ENCODE assay signal across 8 cellular contexts in the genomic region with DNA sequence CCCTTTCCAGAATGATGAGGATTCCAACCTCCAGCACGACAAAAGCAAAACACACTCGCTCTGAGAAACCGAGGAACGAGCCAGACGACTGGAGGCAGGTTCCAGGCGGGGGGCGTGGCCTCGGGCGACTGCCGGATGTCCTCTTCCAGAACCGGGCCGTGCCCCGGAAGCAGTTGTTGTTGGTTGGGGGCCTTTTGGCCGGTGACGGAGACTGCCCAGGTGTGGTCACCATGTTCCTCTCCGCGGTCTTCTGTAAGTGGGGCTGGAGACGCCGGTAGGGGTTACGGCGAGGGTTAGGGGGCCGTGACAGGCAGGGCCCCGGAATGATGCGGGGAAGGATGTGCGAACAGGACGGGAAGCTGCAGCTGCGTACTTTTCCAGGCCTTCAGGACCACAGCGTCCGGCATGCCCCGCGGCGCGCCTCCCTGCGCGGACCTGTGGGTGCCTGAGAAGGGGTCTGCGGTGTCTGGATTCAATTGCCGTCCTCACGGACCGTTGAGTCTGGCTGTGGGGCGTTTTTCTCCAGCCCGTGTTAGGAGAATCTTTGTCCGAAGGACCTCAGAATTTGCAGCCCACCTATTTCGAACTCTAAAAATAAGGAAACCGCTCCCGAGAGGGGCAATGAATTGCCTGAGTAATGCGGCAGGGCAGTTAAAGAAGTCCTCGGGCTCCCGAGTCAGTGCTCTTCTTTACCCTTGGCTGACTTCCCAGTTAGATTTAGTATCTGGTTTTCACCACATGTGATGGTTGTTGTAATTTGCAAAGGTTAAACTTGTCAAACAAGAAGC. TPM values are rescaled to one million over a fixed set of nuclear protein-coding genes. Genes with fewer than 3 reads are reported as not detected.
DNase-seq lines count a peak whose midpoint lies in the region; ATAC-seq and TF ChIP-seq lines count a peak whose summit lies in the region.

A gene (plus strand): TSS at position 172 of the 788 bp plus-strand sequence. CDS start 59 bp downstream, at position 231.

- H2AK5ac ChIP-seq in mesendoderm (ENCODE audit: low read length): no peak within 1 kb of the TSS

- TF ChIP-seq CTCF in endodermal cell (conservative IDR thresholded peaks at IDR 0.05): no peak

- peak within 1 kb of the TSS; percentile 82 for H3K4me3 ChIP-seq in NT2/D1 (ENCODE audit: insufficient read length, low read depth)
- H3K4me3 ChIP-seq in endodermal cell (ENCODE audit: low read length): peak within 1 kb of the TSS; percentile 100
- H3K4me3 ChIP-seq in mesendoderm (ENCODE audit: low read length): peak within 1 kb of the TSS; percentile 90

- H3K4me3 Mint-ChIP-seq in activated CD8-positive, alpha-beta memory T cell treated with anti-CD3 and anti-CD28 coated beads, Interleukin-2, amount 10 ng/mL, durations not matched to agents 7 days and 5 days: peak within 1 kb of the TSS; percentile 100
- H3K4me3 Mint-ChIP-seq in endodermal cell: peak within 1 kb of the TSS; percentile 99

- H3K36me3 ChIP-seq in NT2/D1 (ENCODE audit: insufficient read depth, insufficient read length, low read length): peaks cover 28% of the 10 kb centered on the region
- peaks cover 28% of the 10 kb centered on the region for H3K36me3 ChIP-seq in endodermal cell (ENCODE audit: control insufficient read depth, insufficient read depth, low read length)
- no peaks in the 10 kb centered on the region for H3K36me3 ChIP-seq in mesendoderm (ENCODE audit: control insufficient read depth, insufficient read depth, low read length)

- no peaks in the 10 kb centered on the region for H3K4me1 ChIP-seq in NT2/D1 (ENCODE audit: insufficient read depth, insufficient read length)
- H3K4me1 ChIP-seq in endodermal cell (ENCODE audit: control insufficient read depth, insufficient read depth, low read length): peaks cover 7% of the 10 kb centered on the region
- peaks cover 3% of the 10 kb centered on the region for H3K4me1 ChIP-seq in mesendoderm (ENCODE audit: control insufficient read depth, low read depth, low read length)

- H3K27ac Mint-ChIP-seq in activated CD8-positive, alpha-beta memory T cell treated with anti-CD3 and anti-CD28 coated beads, Interleukin-2, amount 10 ng/mL, durations not matched to agents 7 days and 5 days: peak within 1 kb of the TSS; percentile 99
- H3K27ac Mint-ChIP-seq in endodermal cell: peak within 1 kb of the TSS; percentile 99

- H3K79me1 ChIP-seq in mesendoderm (ENCODE audit: low read length): peaks cover 9% of the 10 kb centered on the region

- H2BK5ac ChIP-seq in mesendoderm (ENCODE audit: low read length): peak within 1 kb of the TSS; percentile 95

- CTCF ChIA-PET in activated CD8-positive, alpha-beta memory T cell treated with anti-CD3 and anti-CD28 coated beads, Interleukin-2, amount 10 ng/mL, durations not matched to agents 7 days and 5 days (lab: Charles Lee): interaction anchor here (1.0 to 1.9 kb wide), 2 partner anchors 17 to 114 kb away, joined by 4 to 5 read pairs; no protein-coding TSS in a partner anchor

- peaks cover 29% of the 10 kb centered on the region for H3K36me3 Mint-ChIP-seq in activated CD8-positive, alpha-beta memory T cell treated with anti-CD3 and anti-CD28 coated beads, Interleukin-2, amount 10 ng/mL, durations not matched to agents 7 days and 5 days
- peaks cover 25% of the 10 kb centered on the region for H3K36me3 Mint-ChIP-seq in endodermal cell (ENCODE audit: low read depth)

- no peaks in the 10 kb centered on the region for H3K27me3 ChIP-seq in NT2/D1 (ENCODE audit: insufficient read depth, insufficient read length)
- H3K27me3 ChIP-seq in endodermal cell (ENCODE audit: control insufficient read depth, insufficient read depth, low read length, poor library complexity, severe bottlenecking): peaks cover 8% of the 10 kb centered on the region
- no peaks in the 10 kb centered on the region for H3K27me3 ChIP-seq in mesendoderm (ENCODE audit: insufficient read depth, low read length, poor library complexity)

- peak within 1 kb of the TSS; percentile 51 for H3K23ac ChIP-seq in mesendoderm (ENCODE audit: low read length)

- peak within 1 kb of the TSS; percentile 24 for H3K18ac ChIP-seq in mesendoderm (ENCODE audit: low read length)

- no peak within 1 kb of the TSS for H4K5ac ChIP-seq in mesendoderm (ENCODE audit: low read length)

- peak within 1 kb of the TSS; percentile 75 for H3K4ac ChIP-seq in mesendoderm (ENCODE audit: low read depth, low read length)

- no peaks in the 10 kb centered on the region for H3K9me3 ChIP-seq in NT2/D1 (ENCODE audit: insufficient read depth, low read length)
- H3K9me3 ChIP-seq in endodermal cell (ENCODE audit: control insufficient read depth, low read length): no peaks in the 10 kb centered on the region

- peak; percentile 93 for DNase-seq in COLO829 (ENCODE audit: low spot score)
- DNase-seq in HUDEP-2 (lab: John Stamatoyannopoulos, UW; ENCODE audit: unreplicated experiment in 76 of 76): peak in 75 of 76 experiments; percentile 40 to 91 (median 81)
- DNase-seq in NT2/D1 (ENCODE audit: low read depth, low spot score): peak; percentile 89
- DNase-seq in activated CD8-positive, alpha-beta memory T cell treated with anti-CD3 and anti-CD28 coated beads, Interleukin-2, amount 10 ng/mL, durations not matched to agents 7 days and 5 days: peak; percentile 95
- DNase-seq in endodermal cell: peak; percentile 97
- DNase-seq in mesendoderm: peak; percentile 96
- DNase-seq in stimulated activated CD8-positive, alpha-beta memory T cell treated with anti-CD3 and anti-CD28 coated beads, Interleukin-15, amount 100 ng/mL, for 24 hours (ENCODE audit: low read depth): peak; percentile 91

- H3K27ac ChIP-seq in endodermal cell (ENCODE audit: low read depth, low read length) (peak within 1 kb of the TSS; percentile 29), mesendoderm (ENCODE audit: low read depth, low read length) (peak within 1 kb of the TSS; percentile 64)

- H2BK120ac ChIP-seq in mesendoderm (ENCODE audit: low read depth, low read length): no peak within 1 kb of the TSS

- peak; percentile 96 for ATAC-seq in GM21367 (IDR thresholded peaks at IDR 0.05; ENCODE audit: unreplicated experiment)
- peak; percentile 98 for ATAC-seq in activated CD8-positive, alpha-beta memory T cell treated with anti-CD3 and anti-CD28 coated beads, Interleukin-2, amount 10 ng/mL, durations not matched to agents 7 days and 5 days

- peak within 1 kb of the TSS; percentile 86 for H3K9ac ChIP-seq in NT2/D1 (ENCODE audit: insufficient read length, low read depth)
- H3K9ac ChIP-seq in endodermal cell (ENCODE audit: extremely low read depth, low read length, poor library complexity, severe bottlenecking): peak within 1 kb of the TSS; percentile 72
- peak within 1 kb of the TSS; percentile 95 for H3K9ac ChIP-seq in mesendoderm (ENCODE audit: low read length)

- H3K27me3 Mint-ChIP-seq in activated CD8-positive, alpha-beta memory T cell treated with anti-CD3 and anti-CD28 coated beads, Interleukin-2, amount 10 ng/mL, durations not matched to agents 7 days and 5 days: peaks cover 2% of the 10 kb centered on the region
- H3K27me3 Mint-ChIP-seq in endodermal cell (ENCODE audit: insufficient read depth): peaks cover 17% of the 10 kb centered on the region

- WGBS in endodermal cell (ENCODE audit: insufficient coverage in 1 of 2, insufficient read length in 1 of 2), 2 experiments: 0 to 1% methylated on average over 25 to 48 of the region's 48 CpGs
- no CpG with 5 or more reads among the region's 48 CpGs for WGBS in mesendoderm (ENCODE audit: extremely low coverage, insufficient coverage, low lambda C conversion rate)

- peaks cover 34% of the 10 kb centered on the region for H3K4me1 Mint-ChIP-seq in activated CD8-positive, alpha-beta memory T cell treated with anti-CD3 and anti-CD28 coated beads, Interleukin-2, amount 10 ng/mL, durations not matched to agents 7 days and 5 days
- peaks cover 19% of the 10 kb centered on the region for H3K4me1 Mint-ChIP-seq in endodermal cell

- H3K9me3 Mint-ChIP-seq in activated CD8-positive, alpha-beta memory T cell treated with anti-CD3 and anti-CD28 coated beads, Interleukin-2, amount 10 ng/mL, durations not matched to agents 7 days and 5 days (ENCODE audit: low read depth): no peaks in the 10 kb centered on the region
- H3K9me3 Mint-ChIP-seq in endodermal cell: no peaks in the 10 kb centered on the region

- peaks cover 33% of the 10 kb centered on the region for H3K79me2 ChIP-seq in mesendoderm (ENCODE audit: control insufficient read depth, insufficient read depth, low read length)

- peak within 1 kb of the TSS; percentile 98 for H3K56ac ChIP-seq in mesendoderm (ENCODE audit: low read length)

- no peak within 1 kb of the TSS for H2BK15ac ChIP-seq in mesendoderm (replicated peaks; ENCODE audit: low read depth)

- H4K8ac ChIP-seq in mesendoderm (ENCODE audit: low read depth, low read length): peak within 1 kb of the TSS; percentile 28

- peak within 1 kb of the TSS; percentile 89 for H3K4me2 ChIP-seq in mesendoderm (ENCODE audit: low read length)

RNA-seq across cellular contexts. Expression of the gene that starts here (rescaled TPM):
- 10 to 100 TPM; 49.0 to 62.0 TPM for total RNA-seq in activated CD8-positive, alpha-beta memory T cell treated with anti-CD3 and anti-CD28 coated beads, Interleukin-2, amount 10 ng/mL, durations not matched to agents 7 days and 5 days
- 10 to 100 TPM; 69.5 to 80.6 TPM for total RNA-seq in endodermal cell
- polyA plus RNA-seq in endodermal cell (2013, experiment 1 of 2): 111 TPM
- polyA plus RNA-seq in endodermal cell (2013, experiment 2 of 2): 118 TPM
- 299 TPM for polyA plus RNA-seq in mesendoderm (2013, experiment 1 of 2)
- 308 TPM for polyA plus RNA-seq in mesendoderm (2013, experiment 2 of 2)

Comparison
In these comparisons a context has a peak if more than half of its experiments do, and no peak if none do; other contexts are left out.
1. Peak in every context shown above with its lines: DNase-seq, ATAC-seq, H3K4me3 ChIP-seq and H3K27ac ChIP-seq.